Comparison of ENCODE assay signal across 25 cellular contexts in genomic region chr19:34298891-34299510, GRCh38. TPM values are rescaled to one million over a fixed set of nuclear protein-coding genes. Genes with fewer than 3 reads are reported as not detected.
DNase-seq lines count a peak whose midpoint lies in the region; ATAC-seq and TF ChIP-seq lines count a peak whose summit lies in the region.
"Had no signal": no experiment of that assay in that cellular context is flagged by ENCODE, and none has a peak within 500 bp of the region (broad histone marks: within the 10 kb centered on the region; RNA-seq: fewer than 3 reads in every experiment).

No MANE protein-coding gene starts in this region.

- H3K36me3 Mint-ChIP-seq in activated T-cell treated with anti-CD3 and anti-CD28 coated beads, Interleukin-2, amount 50 U/mL, for 24 hours (ENCODE audit: low read depth), result peaks cover 28% of the 10 kb centered on the region

- peak overlapping the region in 2 of 3 donors; percentile 44 to 65 for H3K27ac ChIP-seq in thyroid gland
- H3K27ac ChIP-seq: heart left ventricle, psoas muscle, uterus had no signal

- no peak for DNase-seq in activated T-cell treated with anti-CD3 and anti-CD28 coated beads, Interleukin-2, amount 50 U/mL, for 24 hours
- DNase-seq in activated T-cell treated with anti-CD3 and anti-CD28 coated beads, Interleukin-2, amount 50 U/mL, for 1 hour, result no peak
- DNase-seq in NCI-H510A treated with DMSO at 0.1 percent for 48 hours (lab: John Stamatoyannopoulos, UW) (peak; percentile 71), left lobe of liver (ENCODE audit: low spot score) (peak; percentile 29), thyroid gland (peak; percentile 18 to 43), SIG-M5 treated with dmso at 0.1 percent for 504 hours (lab: John Stamatoyannopoulos, UW; ENCODE audit: unreplicated experiment) (no peak), lower leg skin (ENCODE audit: low spot score in 2 of 2) (no peak)
- DNase-seq: ACHN; activated naive CD4-positive, alpha-beta T cell treated with Interleukin-2 at 50 U/mL for 16 hours; C1 segment of cervical spinal cord; cerebellar nuclear complex; HCEC 1CT; heart left ventricle; immature natural killer cell; NCI-H1930; psoas muscle; SHP77 treated with DMSO at 0.1 percent for 48 hours; stimulated activated CD4-positive, alpha-beta T cell treated with anti-CD3 and anti-CD28 coated beads, Interleukin-4, amount 100 ng/mL, for 4 hours; T-cell; uterus had no signal

- no peak for TF ChIP-seq POLR2A in thyroid gland (IDR thresholded peaks at IDR 0.05)
- no peak for TF ChIP-seq POLR2A in lower leg skin (IDR thresholded peaks at IDR 0.05)

- H3K4me3 Mint-ChIP-seq in activated T-cell treated with anti-CD3 and anti-CD28 coated beads, Interleukin-2, amount 50 U/mL, for 24 hours, result no peak overlapping the region
- H3K4me3 Mint-ChIP-seq: immature natural killer cell, neural crest cell, T-cell had no signal

- H3K27me3 Mint-ChIP-seq in activated T-cell treated with anti-CD3 and anti-CD28 coated beads, Interleukin-2, amount 50 U/mL, for 24 hours, result no peaks in the 10 kb centered on the region
- H3K27me3 Mint-ChIP-seq: T-cell had no signal

- no peaks in the 10 kb centered on the region for H3K9me3 ChIP-seq in thyroid gland
- H3K9me3 ChIP-seq: ascending aorta, heart left ventricle, psoas muscle, uterus had no signal

- H3K4me1 Mint-ChIP-seq in activated T-cell treated with anti-CD3 and anti-CD28 coated beads, Interleukin-2, amount 50 U/mL, for 24 hours (ENCODE audit: low read depth), result peaks cover 4% of the 10 kb centered on the region
- H3K4me1 Mint-ChIP-seq: neural crest cell had no signal

- intact Hi-C loops in thyroid gland (cut with DNase I), result no loop called here
- intact Hi-C loops in lower leg skin (cut with DNase I; ENCODE audit: low total_unique reads), result no loop called here

- H3K27ac Mint-ChIP-seq in activated T-cell treated with anti-CD3 and anti-CD28 coated beads, Interleukin-2, amount 50 U/mL, for 24 hours, result peak overlapping the region; percentile 15

- H3K36me3 ChIP-seq in thyroid gland, result peaks cover 6 to 12% of the 10 kb centered on the region in 2 donors
- H3K36me3 ChIP-seq: uterus had no signal

- H3K4me3 ChIP-seq in thyroid gland (replicated peaks in 1 of 3), result no peak overlapping the region
- H3K4me3 ChIP-seq in lower leg skin (ENCODE audit: low read depth, poor library complexity, severe bottlenecking), result no peak overlapping the region
- H3K4me3 ChIP-seq: ascending aorta, heart left ventricle, lung, psoas muscle, smooth muscle cell, uterus had no signal

- TF ChIP-seq CTCF in thyroid gland (IDR thresholded peaks at IDR 0.05), result no peak
- TF ChIP-seq CTCF in lower leg skin (IDR thresholded peaks at IDR 0.05), result no peak

- H3K27me3 ChIP-seq in thyroid gland, result no peaks in the 10 kb centered on the region
- H3K27me3 ChIP-seq: ascending aorta, heart left ventricle, uterus had no signal

- 81 to 85% methylated on average over 10 of the region's 10 CpGs for WGBS in thyroid gland, 2 donors
- WGBS in lower leg skin, 2 donors, result 84 to 87% methylated on average over 10 of the region's 10 CpGs

- H3K9me3 Mint-ChIP-seq in activated T-cell treated with anti-CD3 and anti-CD28 coated beads, Interleukin-2, amount 50 U/mL, for 24 hours, result no peaks in the 10 kb centered on the region
- H3K9me3 Mint-ChIP-seq: immature natural killer cell, neural crest cell, T-cell had no signal

- H3K4me1 ChIP-seq in thyroid gland, result peaks cover 9 to 11% of the 10 kb centered on the region in 2 donors
- H3K4me1 ChIP-seq: ascending aorta, psoas muscle, uterus had no signal

- ATAC-seq in left lobe of liver (peak; percentile 79), HG03432 (IDR thresholded peaks at IDR 0.05; ENCODE audit: unreplicated experiment) (no peak)
- ATAC-seq: heart left ventricle, psoas muscle, T-cell had no signal

RNA-seq across cellular contexts. Expression of gene GARRE1, which starts 44.6 kb away (rescaled TPM):
- total RNA-seq in left lobe of liver (9.2 TPM), thyroid gland (10 to 100 TPM; 24.7 to 43.5 (median 30.9) TPM), lower leg skin (10 to 100 TPM; 27.6 to 36.6 (median 31.7) TPM)

Comparison
In these comparisons a context has a peak if more than half of its experiments do, and no peak if none do; other contexts are left out.
1. DNase-seq: peak in NCI-H510A treated with DMSO at 0.1 percent for 48 hours (single experiment), left lobe of liver (single experiment) and thyroid gland (2 of 2); none in activated T-cell treated with anti-CD3 and anti-CD28 coated beads, Interleukin-2, amount 50 U/mL, for 24 hours (single experiment), activated T-cell treated with anti-CD3 and anti-CD28 coated beads, Interleukin-2, amount 50 U/mL, for 1 hour (single experiment), SIG-M5 treated with dmso at 0.1 percent for 504 hours (single experiment) and lower leg skin (0 of 2).